Comparison of ENCODE assay signal across 8 cellular contexts in genomic region chr7:130009848-130010688, GRCh38. TPM values are rescaled to one million over a fixed set of nuclear protein-coding genes. Genes with fewer than 3 reads are reported as not detected.
DNase-seq lines count a peak whose midpoint lies in the region; ATAC-seq and TF ChIP-seq lines count a peak whose summit lies in the region.

No MANE protein-coding gene starts in this region.

- H3K27me3 Mint-ChIP-seq in T-helper 17 cell: no peaks in the 10 kb centered on the region
- H3K27me3 Mint-ChIP-seq in CD8-positive, alpha-beta T cell (ENCODE audit: low read depth): no peaks in the 10 kb centered on the region

- no peak overlapping the region for H3K4me3 Mint-ChIP-seq in T-helper 17 cell
- H3K4me3 Mint-ChIP-seq in CD8-positive, alpha-beta T cell: no peak overlapping the region

- H3K9ac ChIP-seq in fibroblast of lung (ENCODE audit: insufficient read depth, low read length) (no peak overlapping the region), smooth muscle cell (ENCODE audit: low read depth) (peak overlapping the region; percentile 89)

- H3K4me1 Mint-ChIP-seq in T-helper 17 cell: peaks cover 8% of the 10 kb centered on the region
- peaks cover 2% of the 10 kb centered on the region for H3K4me1 Mint-ChIP-seq in CD8-positive, alpha-beta T cell (ENCODE audit: low read depth)

- ATAC-seq in Right ventricle myocardium superior (ENCODE audit: poor library complexity): peak; percentile 36
- ATAC-seq in HG03045 (IDR thresholded peaks at IDR 0.05; ENCODE audit: unreplicated experiment): peak; percentile 45
- ATAC-seq in T-helper 17 cell: peak; percentile 47
- ATAC-seq in CD8-positive, alpha-beta T cell: no peak

- H3K9me3 Mint-ChIP-seq in CD8-positive, alpha-beta T cell: no peaks in the 10 kb centered on the region

- POLR2A ChIA-PET in CD8-positive, alpha-beta T cell (lab: Charles Lee): interaction anchor here (0.7 to 1.4 kb wide), 2 partner anchors 14 to 180 kb away, joined by 3 to 6 read pairs; no protein-coding TSS in a partner anchor

- H4K20me1 ChIP-seq in fibroblast of lung (ENCODE audit: control insufficient read depth, extremely low read depth, insufficient read depth, low read length): no peaks in the 10 kb centered on the region
- no peaks in the 10 kb centered on the region for H4K20me1 ChIP-seq in smooth muscle cell (ENCODE audit: low read depth)

- no peak overlapping the region for H3K27ac ChIP-seq in left ventricle myocardium inferior (replicated peaks)
- peak overlapping the region; percentile 80 for H3K27ac ChIP-seq in fibroblast of lung (ENCODE audit: insufficient read depth, low read length)
- H3K27ac ChIP-seq in smooth muscle cell (ENCODE audit: low read depth): peak overlapping the region; percentile 99
- no peak overlapping the region for H3K27ac ChIP-seq in CD8-positive, alpha-beta T cell (ENCODE audit: low read depth, low read length)

- WGBS in smooth muscle cell (ENCODE audit: low lambda C conversion rate): 36% methylated on average over 9 of the region's 9 CpGs

- in situ Hi-C loops in G401 (cut with HindIII; ENCODE audit: low sequenced_read_pairs): no loop called here

- H3K27ac Mint-ChIP-seq in T-helper 17 cell: peak overlapping the region; percentile 56
- no peak overlapping the region for H3K27ac Mint-ChIP-seq in CD8-positive, alpha-beta T cell

- CTCF ChIA-PET in CD8-positive, alpha-beta T cell (lab: Charles Lee): interaction anchor here (0.7 to 3.9 kb wide), 24 partner anchors 7 to 642 kb away, joined by 3 to 34 read pairs (median 4); no protein-coding TSS in a partner anchor

- H3K36me3 Mint-ChIP-seq in T-helper 17 cell (ENCODE audit: low read depth): peaks cover 2% of the 10 kb centered on the region
- H3K36me3 Mint-ChIP-seq in CD8-positive, alpha-beta T cell: no peaks in the 10 kb centered on the region

- no peak for DNase-seq in Right ventricle myocardium superior
- no peak for DNase-seq in left ventricle myocardium inferior
- no peak for DNase-seq in T-helper 17 cell
- peak; percentile 56 to 90 for DNase-seq in fibroblast of lung (ENCODE audit: low read depth in 2 of 2)
- peak; percentile 42 for DNase-seq in smooth muscle cell (lab: John Stamatoyannopoulos, UW; ENCODE audit: unreplicated experiment)
- no peak for DNase-seq in CD8-positive, alpha-beta T cell
- DNase-seq in G401 (ENCODE audit: low spot score): no peak

- H3K4me3 ChIP-seq in left ventricle myocardium inferior: no peak overlapping the region
- no peak overlapping the region for H3K4me3 ChIP-seq in fibroblast of lung (replicated peaks in 1 of 4; ENCODE audit: control extremely low read depth in 1 of 4, insufficient read depth in 1 of 4, low read depth in 3 of 4, low read length in 4 of 4)
- no peak overlapping the region for H3K4me3 ChIP-seq in smooth muscle cell
- H3K4me3 ChIP-seq in CD8-positive, alpha-beta T cell (ENCODE audit: low read depth, low read length): no peak overlapping the region

- TF ChIP-seq CTCF in left ventricle myocardium inferior (IDR thresholded peaks at IDR 0.05; ENCODE audit: borderline replicate concordance) (no peak), fibroblast of lung (conservative IDR thresholded peaks at IDR 0.05 in 1 of 2, IDR thresholded peaks at IDR 0.05 in 1 of 2; ENCODE audit: low read depth in 1 of 2, low read length in 2 of 2) (no peak), smooth muscle cell (IDR thresholded peaks at IDR 0.05; ENCODE audit: borderline replicate concordance, insufficient read depth, poor library complexity, severe bottlenecking) (no peak)
- no peak for TF ChIP-seq CTCF in CD8-positive, alpha-beta T cell (IDR thresholded peaks at IDR 0.05)

- H3K4me2 ChIP-seq in fibroblast of lung (ENCODE audit: extremely low read depth, insufficient read depth, low read length): no peak overlapping the region
- peak overlapping the region; percentile 65 for H3K4me2 ChIP-seq in smooth muscle cell

- H2AFZ ChIP-seq in fibroblast of lung (ENCODE audit: low read length): no peak overlapping the region
- no peak overlapping the region for H2AFZ ChIP-seq in smooth muscle cell (ENCODE audit: low read depth)

- no peaks in the 10 kb centered on the region for H3K36me3 ChIP-seq in left ventricle myocardium inferior
- H3K36me3 ChIP-seq in fibroblast of lung (ENCODE audit: control insufficient read depth, insufficient read depth, low read length): no peaks in the 10 kb centered on the region
- H3K36me3 ChIP-seq in smooth muscle cell (ENCODE audit: low read depth): no peaks in the 10 kb centered on the region
- H3K36me3 ChIP-seq in CD8-positive, alpha-beta T cell (ENCODE audit: insufficient read depth, low read length): no peaks in the 10 kb centered on the region

- no peaks in the 10 kb centered on the region for H3K79me2 ChIP-seq in fibroblast of lung (ENCODE audit: control insufficient read depth, insufficient read depth, low read length)
- H3K79me2 ChIP-seq in smooth muscle cell (ENCODE audit: low read depth): no peaks in the 10 kb centered on the region

- H3F3A ChIP-seq in smooth muscle cell (ENCODE audit: low read depth): no peaks in the 10 kb centered on the region

- intact Hi-C loops in Right ventricle myocardium superior (cut with DNase I): loop anchor here (5.0 to 10.0 kb wide), 2 partner anchors 183 to 345 kb away; no protein-coding TSS in a partner anchor
- intact Hi-C loops in left ventricle myocardium inferior (cut with micrococcal nuclease): loop anchor here (10.0 kb wide), 1 partner anchor 175 kb away; no protein-coding TSS in a partner anchor
- intact Hi-C loops in CD8-positive, alpha-beta T cell (cut with DNase I, micrococcal nuclease): loop anchor here (1.0 to 10.0 kb wide), 7 partner anchors 58 to 643 kb away; partner anchors contain the start of gene UBE2H (in 1 of the 2)

- H3K27me3 ChIP-seq in left ventricle myocardium inferior (ENCODE audit: low read depth) (no peaks in the 10 kb centered on the region), fibroblast of lung (ENCODE audit: control insufficient read depth, insufficient read depth, low read length) (no peaks in the 10 kb centered on the region), smooth muscle cell (ENCODE audit: low read depth) (no peaks in the 10 kb centered on the region)
- no peaks in the 10 kb centered on the region for H3K27me3 ChIP-seq in CD8-positive, alpha-beta T cell (ENCODE audit: insufficient read depth, low read length)

- H3K9me3 ChIP-seq in left ventricle myocardium inferior (replicated peaks): no peaks in the 10 kb centered on the region
- H3K9me3 ChIP-seq in T-helper 17 cell (ENCODE audit: control insufficient read depth, low read length, poor library complexity, severe bottlenecking): no peaks in the 10 kb centered on the region
- H3K9me3 ChIP-seq in fibroblast of lung (ENCODE audit: control insufficient read depth, insufficient read depth, low read depth, low read length): no peaks in the 10 kb centered on the region
- no peaks in the 10 kb centered on the region for H3K9me3 ChIP-seq in smooth muscle cell (replicated peaks; ENCODE audit: low read depth)
- no peaks in the 10 kb centered on the region for H3K9me3 ChIP-seq in CD8-positive, alpha-beta T cell (ENCODE audit: low read length)

- H3K4me1 ChIP-seq in left ventricle myocardium inferior: peaks cover 12% of the 10 kb centered on the region
- H3K4me1 ChIP-seq in fibroblast of lung (ENCODE audit: control insufficient read depth, extremely low read depth, insufficient read depth, low read length): peaks cover 10% of the 10 kb centered on the region
- peaks cover 3% of the 10 kb centered on the region for H3K4me1 ChIP-seq in smooth muscle cell (ENCODE audit: low read depth)
- no peaks in the 10 kb centered on the region for H3K4me1 ChIP-seq in CD8-positive, alpha-beta T cell (ENCODE audit: insufficient read depth, low read length)

RNA-seq across cellular contexts. Expression of gene ZC3HC1, which starts 41.1 kb away (rescaled TPM):
- total RNA-seq in Right ventricle myocardium superior (15.7 TPM), left ventricle myocardium inferior (16.5 TPM), T-helper 17 cell (10 to 100 TPM in 1 of 2 donors, 1 to 10 TPM in 1; 8.8 to 10.3 TPM), fibroblast of lung (12.1 and 19.5 TPM in 2 replicates), smooth muscle cell (20.2 and 23.6 TPM in 2 replicates)
- polyA plus RNA-seq in fibroblast of lung (22.3 and 27.8 TPM in 2 replicates), smooth muscle cell (23.4 and 23.6 TPM in 2 replicates)
- polyA plus RNA-seq in fibroblast of lung (2012): 17.0 and 21.0 TPM in 2 replicates
- polyA minus RNA-seq in fibroblast of lung (ENCODE audit: low replicate concordance): 12.7 and 73.4 TPM in 2 replicates
- total RNA-seq in CD8-positive, alpha-beta T cell: 10 to 100 TPM in 1 of 2 experiments, 1 to 10 TPM in 1; 9.5 to 10.5 TPM
- 31.8 and 49.0 TPM in 2 replicates for total RNA-seq in G401 (2014; rRNA removed; shearing (Covaris generic))

RNA-seq across cellular contexts. Expression of gene UBE2H, which starts 57.3 kb away (rescaled TPM):
- total RNA-seq in Right ventricle myocardium superior (96.8 TPM), left ventricle myocardium inferior (112 TPM), T-helper 17 cell (10 to 100 TPM; 77.9 to 84.2 TPM), fibroblast of lung (64.2 and 102 TPM in 2 replicates), smooth muscle cell (74.5 and 94.5 TPM in 2 replicates)
- polyA plus RNA-seq in fibroblast of lung (59.3 and 76.0 TPM in 2 replicates), smooth muscle cell (66.1 and 87.8 TPM in 2 replicates)
- polyA plus RNA-seq in fibroblast of lung (2012): 39.7 and 46.5 TPM in 2 replicates
- 22.0 and 31.4 TPM in 2 replicates for polyA minus RNA-seq in fibroblast of lung (ENCODE audit: low replicate concordance)
- 10 to 100 TPM; 53.7 to 63.6 TPM for total RNA-seq in CD8-positive, alpha-beta T cell
- total RNA-seq in G401 (2014; rRNA removed; shearing (Covaris generic)): 34.0 and 49.3 TPM in 2 replicates

Comparison
In these comparisons a context has a peak if more than half of its experiments do, and no peak if none do; other contexts are left out.
1. DNase-seq: peak in fibroblast of lung (2 of 2) and smooth muscle cell (single experiment); none in Right ventricle myocardium superior (single experiment), left ventricle myocardium inferior (single experiment), T-helper 17 cell (0 of 3), CD8-positive, alpha-beta T cell (0 of 7) and G401 (single experiment).
2. H3K27ac ChIP-seq: peak in fibroblast of lung (single experiment) and smooth muscle cell (single experiment); none in left ventricle myocardium inferior (single experiment) and CD8-positive, alpha-beta T cell (single experiment).